In genomic region chr11:130571519-130571918, GRCh38 we compare ENCODE assay signal across 16 cellular contexts.
DNase-seq lines count a peak whose midpoint lies in the region; ATAC-seq and TF ChIP-seq lines count a peak whose summit lies in the region.
"Had no signal": no experiment of that assay in that cellular context is flagged by ENCODE, and none has a peak within 500 bp of the region (broad histone marks: within the 10 kb centered on the region; RNA-seq: fewer than 3 reads in every experiment).

No MANE protein-coding gene starts in this region.

- ATAC-seq in right cardiac atrium, result peak; percentile 20 to 46
- no peak for ATAC-seq in heart left ventricle
- peak; percentile 30; the same call in 1 of the 2 replicates for ATAC-seq in Panc1
- peak; percentile 62 for ATAC-seq in sciatic nerve
- no peak for ATAC-seq in GM19397 (IDR thresholded peaks at IDR 0.05; ENCODE audit: unreplicated experiment)
- ATAC-seq: CD8-positive, alpha-beta T cell; HCT116 had no signal

- DNase-seq in right cardiac atrium, result no peak
- no peak for DNase-seq in heart left ventricle
- DNase-seq in Panc1 (ENCODE audit: low read depth, low spot score), result no peak
- no peak for DNase-seq in sciatic nerve (ENCODE audit: low spot score)
- DNase-seq in mammary epithelial cell, result no peak
- DNase-seq: Calu3; CD8-positive, alpha-beta T cell; DMS79 treated with DMSO at 0.1 percent for 48 hours; GF-D8; GOT3; H7; HFFc6 had no signal

- no peaks in the 10 kb centered on the region for H3K36me3 ChIP-seq in heart left ventricle
- no peaks in the 10 kb centered on the region for H3K36me3 ChIP-seq in Panc1 (ENCODE audit: control insufficient read depth, insufficient read depth, low read length)
- H3K36me3 ChIP-seq in mammary epithelial cell (ENCODE audit: insufficient read depth, low read length), result no peaks in the 10 kb centered on the region
- H3K36me3 ChIP-seq: BLaER1 treated with 17β-estradiol and CSF1 and Interleukin-3, amounts not matched to agents 10 nM and 100 nM had no signal

- no peaks in the 10 kb centered on the region for H3K27me3 ChIP-seq in right cardiac atrium (ENCODE audit: control insufficient read depth, insufficient read depth)
- H3K27me3 ChIP-seq in heart left ventricle, result no peaks in the 10 kb centered on the region
- H3K27me3 ChIP-seq in Panc1 (ENCODE audit: control insufficient read depth, insufficient read depth, low read length), result no peaks in the 10 kb centered on the region
- H3K27me3 ChIP-seq in mammary epithelial cell (ENCODE audit: insufficient read depth, low read length), result no peaks in the 10 kb centered on the region
- H3K27me3 ChIP-seq: BLaER1 treated with 17β-estradiol and CSF1 and Interleukin-3, amounts not matched to agents 10 nM and 100 nM had no signal

- dilution Hi-C loops in mammary epithelial cell (cut with HindIII; ENCODE audit: low sequenced_read_pairs), result no loop called here

- 87% methylated on average over 1 of the region's 1 CpG for WGBS in right cardiac atrium
- 88 to 98% (median 92%) methylated on average over 1 of the region's 1 CpG for WGBS in heart left ventricle, 4 donors
- WGBS in mammary epithelial cell (ENCODE audit: low coverage, missing lambda C conversion rate), result 100% methylated on average over 1 of the region's 1 CpG

- H3K27ac ChIP-seq in right cardiac atrium (ENCODE audit: low read length), result no peak overlapping the region
- no peak overlapping the region for H3K27ac ChIP-seq in heart left ventricle
- no peak overlapping the region for H3K27ac ChIP-seq in Panc1 (ENCODE audit: low read length)
- no peak overlapping the region for H3K27ac ChIP-seq in mammary epithelial cell (ENCODE audit: insufficient read depth, low read depth, low read length)
- H3K27ac ChIP-seq: BLaER1 treated with 17β-estradiol and CSF1 and Interleukin-3, amounts not matched to agents 10 nM and 100 nM; HL-60 had no signal

- H4K20me1 ChIP-seq in mammary epithelial cell (ENCODE audit: insufficient read depth, low read length), result no peaks in the 10 kb centered on the region
- H4K20me1 ChIP-seq: BLaER1 treated with 17β-estradiol and CSF1 and Interleukin-3, amounts not matched to agents 10 nM and 100 nM had no signal

- no peak overlapping the region for H3K9ac ChIP-seq in mammary epithelial cell (ENCODE audit: insufficient read depth, low read length)
- H3K9ac ChIP-seq: BLaER1 treated with 17β-estradiol and CSF1 and Interleukin-3, amounts not matched to agents 10 nM and 100 nM had no signal

- TF ChIP-seq POLR2A in heart left ventricle (IDR thresholded peaks at IDR 0.05), result no peak

- H3K4me1 ChIP-seq in right cardiac atrium (ENCODE audit: control insufficient read depth, insufficient read depth, low read length) (peaks cover 5% of the 10 kb centered on the region), heart left ventricle (peaks cover 0 to 6% (median 0%) of the 10 kb centered on the region in 12 donors), Panc1 (ENCODE audit: control insufficient read depth, insufficient read depth, low read length) (no peaks in the 10 kb centered on the region), mammary epithelial cell (ENCODE audit: insufficient read depth, low read length) (no peaks in the 10 kb centered on the region)

- no TSS peak for BruUV-seq in Panc1 (replicated peaks; lab: Mats Ljungman, UMichigan)
- no TSS peak for BruUV-seq in mammary epithelial cell (replicated peaks; lab: Mats Ljungman, UMichigan)

- TF ChIP-seq CTCF in heart left ventricle (IDR thresholded peaks at IDR 0.05) (no peak), Panc1 (IDR thresholded peaks at IDR 0.05) (no peak), mammary epithelial cell (conservative IDR thresholded peaks at IDR 0.05 in 1 of 2, IDR thresholded peaks at IDR 0.05 in 1 of 2; ENCODE audit: extremely low read depth in 1 of 2, insufficient read depth in 1 of 2, low read depth in 1 of 2, low read length in 2 of 2) (no peak)

- intact Hi-C loops in right cardiac atrium (cut with DNase I) (no loop called here), heart left ventricle (cut with DNase I) (loop anchor here in 2 of 10 donors (5.0 to 10.0 kb wide), 2 partner anchors 39 to 63 kb away; no protein-coding TSS in a partner anchor), Panc1 (cut with micrococcal nuclease; ENCODE audit: unreplicated experiment) (no loop called here), sciatic nerve (cut with DNase I) (no loop called here), mammary epithelial cell (cut with micrococcal nuclease) (no loop called here)

- H2AFZ ChIP-seq in mammary epithelial cell (ENCODE audit: low read depth, low read length), result no peak overlapping the region

- no peak overlapping the region for H3K4me3 ChIP-seq in right cardiac atrium (ENCODE audit: low read length)
- no peak overlapping the region for H3K4me3 ChIP-seq in heart left ventricle
- no peak overlapping the region for H3K4me3 ChIP-seq in Panc1 (ENCODE audit: low read depth in 2 of 2, low read length in 2 of 2)
- H3K4me3 ChIP-seq in mammary epithelial cell (replicated peaks in 1 of 3; ENCODE audit: insufficient read depth in 1 of 3, low read depth in 2 of 3, low read length in 3 of 3), result no peak overlapping the region
- H3K4me3 ChIP-seq: BLaER1 treated with 17β-estradiol and CSF1 and Interleukin-3, amounts not matched to agents 10 nM and 100 nM had no signal

- in situ Hi-C loops in Panc1 (cut with HindIII; ENCODE audit: low pct_unique_long_range_greater_than_20kb, low sequenced_read_pairs), result no loop called here
- in situ Hi-C loops in mammary epithelial cell (cut with MboI; ENCODE audit: low sequenced_read_pairs in 2 of 2), result no loop called here

- no peaks in the 10 kb centered on the region for H3K9me3 ChIP-seq in right cardiac atrium (ENCODE audit: control insufficient read depth, low read length)
- H3K9me3 ChIP-seq in heart left ventricle, result no peaks in the 10 kb centered on the region
- no peaks in the 10 kb centered on the region for H3K9me3 ChIP-seq in Panc1 (ENCODE audit: control insufficient read depth, insufficient read depth, low read depth, low read length)
- no peaks in the 10 kb centered on the region for H3K9me3 ChIP-seq in mammary epithelial cell (replicated peaks; ENCODE audit: insufficient read depth, low read length)
- H3K9me3 ChIP-seq: BLaER1 treated with 17β-estradiol and CSF1 and Interleukin-3, amounts not matched to agents 10 nM and 100 nM had no signal

- no peaks in the 10 kb centered on the region for H3K79me2 ChIP-seq in mammary epithelial cell (ENCODE audit: insufficient read depth, low read length)

- H3K4me2 ChIP-seq in mammary epithelial cell (ENCODE audit: insufficient read depth, low read depth, low read length), result no peak overlapping the region
- H3K4me2 ChIP-seq: BLaER1 treated with 17β-estradiol and CSF1 and Interleukin-3, amounts not matched to agents 10 nM and 100 nM had no signal

- CTCF ChIA-PET in Panc1 (lab: Charles Lee) (no interaction called here), mammary epithelial cell (lab: Charles Lee; ENCODE audit: low non-redundant PET) (no interaction called here)

- POLR2A ChIA-PET in Panc1 (lab: Charles Lee), result no interaction called here

Comparison
In these comparisons a context has a peak if more than half of its experiments do, and no peak if none do; other contexts are left out.
1. ATAC-seq: peak in right cardiac atrium (2 of 2), Panc1 (single experiment) and sciatic nerve (single experiment); none in heart left ventricle (0 of 4) and GM19397 (single experiment).